29 cellular contexts compared by ENCODE assay signal in genomic region chr5:76700571-76700970, GRCh38.
"Had no signal": no experiment of that assay in that cellular context is flagged by ENCODE, and none has a peak within 500 bp of the region (broad histone marks: within the 10 kb centered on the region; RNA-seq: fewer than 3 reads in every experiment).

No MANE protein-coding gene starts in this region.

- H3K4me1 Mint-ChIP-seq: natural killer cell had no signal

- H3K9me3 ChIP-seq: esophagus squamous epithelium, heart right ventricle, left ventricle myocardium inferior, lower lobe of right lung, psoas muscle, thoracic aorta, tibial nerve, upper lobe of left lung had no signal

- FAIRE-seq: endometrium, urothelium cell line had no signal

- H3K27ac Mint-ChIP-seq: natural killer cell; stimulated activated naive B cell treated with anti-CD40 and anti-IgM and Interleukin-4, amounts not matched to agents 10 μg/mL and 1 μg/mL and 100 μg/mL, for 72 hours; stimulated activated naive CD8-positive, alpha-beta T cell treated with anti-CD3 and anti-CD28 coated beads, Interleukin-15, Interleukin-2, amounts not matched to agents 100 ng/mL and 50 ng/mL, for 24 hours had no signal

- H3K4me1 ChIP-seq: lower lobe of right lung, psoas muscle had no signal

- H3K36me3 ChIP-seq: esophagus squamous epithelium, left ventricle myocardium inferior, ovary, thoracic aorta had no signal

- ATAC-seq: left colon; lower lobe of right lung; natural killer cell; stimulated activated naive B cell treated with anti-CD40 and anti-IgM and Interleukin-4, amounts not matched to agents 10 μg/mL and 1 μg/mL and 100 μg/mL, for 72 hours had no signal

- H3K4me3 Mint-ChIP-seq: immature natural killer cell; natural killer cell; stimulated activated naive B cell treated with anti-CD40 and anti-IgM and Interleukin-4, amounts not matched to agents 10 μg/mL and 1 μg/mL and 100 μg/mL, for 72 hours; stimulated activated naive CD8-positive, alpha-beta T cell treated with anti-CD3 and anti-CD28 coated beads, Interleukin-15, Interleukin-2, amounts not matched to agents 100 ng/mL and 50 ng/mL, for 24 hours had no signal

- H3K4me3 ChIP-seq: coronary artery, esophagus squamous epithelium, heart right ventricle, left ventricle myocardium inferior, lower lobe of right lung, ovary, psoas muscle, thoracic aorta, tibial nerve, upper lobe of left lung had no signal

- DNase-seq: dermis blood vessel endothelial cell; effector memory CD4-positive, alpha-beta T cell; erythroblast; esophagus squamous epithelium; foreskin melanocyte; glutamatergic neuron; heart right ventricle; hippocampal formation; immature natural killer cell; islet precursor cell; left colon; left ventricle myocardium inferior; lower lobe of right lung; natural killer cell; occipital lobe; ovary; posterior cingulate gyrus; right cardiac atrium; stimulated activated CD4-positive, alpha-beta T cell treated with anti-CD3 and anti-CD28 coated beads, Interleukin-2, amount 100 ng/mL, for 24 hours; stimulated activated CD4-positive, alpha-beta T cell treated with anti-CD3 and anti-CD28 coated beads, Interleukin-4, amount 100 ng/mL, for 24 hours; stimulated activated naive B cell treated with anti-CD40 and anti-IgM and Interleukin-4, amounts not matched to agents 10 μg/mL and 1 μg/mL and 100 μg/mL, for 72 hours; upper lobe of left lung had no signal

- H3K9me3 Mint-ChIP-seq: immature natural killer cell; natural killer cell; stimulated activated naive B cell treated with anti-CD40 and anti-IgM and Interleukin-4, amounts not matched to agents 10 μg/mL and 1 μg/mL and 100 μg/mL, for 72 hours; stimulated activated naive CD8-positive, alpha-beta T cell treated with anti-CD3 and anti-CD28 coated beads, Interleukin-15, Interleukin-2, amounts not matched to agents 100 ng/mL and 50 ng/mL, for 24 hours had no signal

- H3K27ac ChIP-seq: coronary artery, esophagus squamous epithelium, left ventricle myocardium inferior, lower lobe of right lung, ovary, psoas muscle, thoracic aorta, tibial nerve, upper lobe of left lung had no signal

- H3K27me3 Mint-ChIP-seq: stimulated activated naive B cell treated with anti-CD40 and anti-IgM and Interleukin-4, amounts not matched to agents 10 μg/mL and 1 μg/mL and 100 μg/mL, for 72 hours; stimulated activated naive CD8-positive, alpha-beta T cell treated with anti-CD3 and anti-CD28 coated beads, Interleukin-15, Interleukin-2, amounts not matched to agents 100 ng/mL and 50 ng/mL, for 24 hours had no signal

- H3K27me3 ChIP-seq: esophagus squamous epithelium, heart right ventricle, ovary, tibial nerve, upper lobe of left lung had no signal
